ENCODE assay signal across 8 cellular contexts in the genomic region with DNA sequence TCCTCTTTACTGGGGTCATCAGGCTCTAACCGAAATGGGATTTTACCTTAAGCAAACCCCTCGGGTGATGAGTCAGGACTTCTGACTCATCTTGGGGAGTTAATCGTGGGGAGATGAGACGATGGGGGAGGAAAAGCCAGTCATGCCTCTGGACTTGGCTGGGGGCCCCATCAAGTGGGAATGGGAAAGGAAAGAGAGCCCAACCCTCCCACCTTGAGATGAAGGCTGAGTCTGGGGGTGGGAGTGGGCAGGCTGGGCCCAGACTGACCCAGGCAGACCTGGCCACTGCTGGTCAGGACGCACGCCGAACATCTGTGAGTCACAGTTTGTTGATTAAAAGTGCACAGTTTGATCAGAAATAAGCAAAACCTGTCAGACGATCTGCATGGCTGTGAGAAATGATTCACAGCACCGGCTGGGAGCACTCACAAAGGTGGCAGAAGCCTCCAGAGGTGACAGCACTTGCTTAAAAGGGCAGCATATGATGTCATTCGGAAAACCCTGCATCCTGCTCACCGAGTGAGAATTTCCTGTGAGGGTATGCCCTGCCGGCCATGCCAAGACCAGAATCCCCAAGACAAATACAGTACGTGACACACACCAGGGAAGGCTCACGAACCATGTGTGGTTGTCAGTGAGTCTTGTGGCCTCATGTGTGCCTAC. TPM values are rescaled to one million over a fixed set of nuclear protein-coding genes. Genes with fewer than 3 reads are reported as not detected.
A peak's percentile ranks its signal among the peaks of the same experiment; 100 is the strongest.
DNase-seq lines count a peak whose midpoint lies in the region; ATAC-seq lines count a peak whose summit lies in the region.

No MANE protein-coding gene starts in this region.

- H3K4me3 ChIP-seq in adipocyte (ENCODE audit: low read length) (peak overlapping the region; percentile 26), mesenchymal stem cell (ENCODE audit: insufficient read depth in 1 of 2, low read depth in 1 of 2, low read length in 2 of 2) (peak overlapping the region in 1 of 2 experiments; percentile 37), urinary bladder (ENCODE audit: low read depth, low read length) (no peak overlapping the region)

- H2BK15ac ChIP-seq in mesenchymal stem cell (ENCODE audit: low read depth, poor library complexity, severe bottlenecking) = no peak overlapping the region

- peak overlapping the region; percentile 50 for H4K8ac ChIP-seq in mesenchymal stem cell (ENCODE audit: low read length)

- no peak overlapping the region for H3K9ac ChIP-seq in adipocyte (ENCODE audit: low read length)
- peak overlapping the region; percentile 69 for H3K9ac ChIP-seq in mesenchymal stem cell (ENCODE audit: low read length)

- H2BK12ac ChIP-seq in mesenchymal stem cell (ENCODE audit: low read length in 2 of 2) = peak overlapping the region; percentile 59 to 75

- H2BK5ac ChIP-seq in mesenchymal stem cell (ENCODE audit: low read depth, low read length, poor library complexity, severe bottlenecking) = peak overlapping the region; percentile 22

- peak overlapping the region in 1 of 2 experiments; percentile 13 for H3K4ac ChIP-seq in mesenchymal stem cell (ENCODE audit: low read depth in 1 of 2, low read length in 2 of 2)

- peak overlapping the region; percentile 52 for H4K91ac ChIP-seq in mesenchymal stem cell (ENCODE audit: low read length)

- peak overlapping the region; percentile 80 to 84 for H3K18ac ChIP-seq in mesenchymal stem cell (ENCODE audit: low read depth in 1 of 2, low read length in 2 of 2)

- H3K4me2 ChIP-seq in mesenchymal stem cell (ENCODE audit: low read length, poor library complexity, severe bottlenecking) = peak overlapping the region; percentile 23

- H3K4me1 ChIP-seq in adipocyte (ENCODE audit: control insufficient read depth, insufficient read depth, low read length) = peaks cover 25% of the 10 kb centered on the region
- peaks cover 63% of the 10 kb centered on the region for H3K4me1 ChIP-seq in mesenchymal stem cell (ENCODE audit: control insufficient read depth, insufficient read depth, low read depth, low read length)
- H3K4me1 ChIP-seq in urinary bladder (ENCODE audit: insufficient read depth) = no peaks in the 10 kb centered on the region

- peak overlapping the region in 1 of 2 experiments; percentile 9 for H3K14ac ChIP-seq in mesenchymal stem cell (ENCODE audit: low read length in 2 of 2)

- H3K9me3 ChIP-seq in adipocyte (ENCODE audit: control insufficient read depth, low read length) (no peaks in the 10 kb centered on the region), mesenchymal stem cell (ENCODE audit: control insufficient read depth, low read length) (no peaks in the 10 kb centered on the region)

- peak overlapping the region; percentile 96 for H2AK5ac ChIP-seq in mesenchymal stem cell (ENCODE audit: low read length, severe bottlenecking)

- H2BK120ac ChIP-seq in mesenchymal stem cell (ENCODE audit: low read depth, low read length) = no peak overlapping the region

- H3K27me3 ChIP-seq in adipocyte (replicated peaks; ENCODE audit: control insufficient read depth, insufficient read depth, low read length) (no peaks in the 10 kb centered on the region), mesenchymal stem cell (ENCODE audit: control insufficient read depth in 1 of 2, insufficient read depth in 1 of 2, low read length in 2 of 2) (no peaks in the 10 kb centered on the region)

- peak; percentile 82 for DNase-seq in GM04503 (ENCODE audit: low read depth)
- peak; percentile 83 for DNase-seq in HK-2 (ENCODE audit: unreplicated experiment)
- peak; percentile 83 for DNase-seq in adipocyte (ENCODE audit: low read depth)
- DNase-seq in mesenchymal stem cell = peak; percentile 99
- DNase-seq in DMS 273 treated with DMSO at 0.1 percent for 48 hours (lab: John Stamatoyannopoulos, UW) = no peak

- ATAC-seq in GM21447 (IDR thresholded peaks at IDR 0.05; ENCODE audit: unreplicated experiment) (peak; percentile 78), HG03025 (IDR thresholded peaks at IDR 0.05; ENCODE audit: low FRiP score, unreplicated experiment) (no peak)

- no peak overlapping the region for H2AFZ ChIP-seq in mesenchymal stem cell (ENCODE audit: low read depth, low read length)

- no peak overlapping the region for H3K23ac ChIP-seq in mesenchymal stem cell (ENCODE audit: low read length in 2 of 2)

- peaks cover 26% of the 10 kb centered on the region for H3K79me1 ChIP-seq in mesenchymal stem cell (replicated peaks; ENCODE audit: low read length, poor library complexity, severe bottlenecking)

- H3K36me3 ChIP-seq in adipocyte (ENCODE audit: control insufficient read depth, insufficient read depth, low read length, severe bottlenecking) (peaks cover 13% of the 10 kb centered on the region), mesenchymal stem cell (ENCODE audit: control insufficient read depth in 1 of 2, insufficient read depth in 2 of 2, low read depth in 1 of 2, low read length in 2 of 2) (peaks cover 31 to 83% of the 10 kb centered on the region in 2 experiments), urinary bladder (ENCODE audit: insufficient read depth) (no peaks in the 10 kb centered on the region)

- 2% methylated on average over 14 of the region's 14 CpGs for WGBS in mesenchymal stem cell
- WGBS in urinary bladder = 37% methylated on average over 14 of the region's 14 CpGs

- H3K27ac ChIP-seq in mesenchymal stem cell (ENCODE audit: low read length, poor library complexity, severe bottlenecking) = peak overlapping the region; percentile 84
- peak overlapping the region; percentile 30 for H3K27ac ChIP-seq in urinary bladder (ENCODE audit: low read depth)

RNA-seq across cellular contexts. Expression of gene SLC25A51, which starts 50.0 kb away (rescaled TPM):
- 25.1 TPM for polyA plus RNA-seq in mesenchymal stem cell (2013, experiment 1 of 2)
- polyA plus RNA-seq in mesenchymal stem cell (2013, experiment 2 of 2) = 24.0 TPM
- 52.1 TPM for total RNA-seq in urinary bladder
- 8.0 TPM for polyA plus RNA-seq in urinary bladder
